8 cellular contexts compared by ENCODE assay signal in genomic region chr1:173824315-173825081, GRCh38. TPM values are rescaled to one million over a fixed set of nuclear protein-coding genes. Genes with fewer than 3 reads are reported as not detected.
DNase-seq lines count a peak whose midpoint lies in the region; ATAC-seq, FAIRE-seq and TF ChIP-seq lines count a peak whose summit lies in the region.

TSS of gene CENPL (minus strand) at chr1:173824883. CDS start at chr1:173811299, 13,584 bp downstream.
TSS of gene DARS2 (plus strand) at chr1:173824673. CDS start at chr1:173825230, 557 bp downstream.

- intact Hi-C loops in CD14-positive monocyte (cut with micrococcal nuclease) (loop anchor here (1.0 to 5.0 kb wide), 8 partner anchors 43 to 1082 kb away; partner anchors contain the start of genes PRDX6 (in 2 of the 2), ZBTB37 (in 2 of the 2) and GAS5 (in 1 of the 2)), HepG2 (cut with micrococcal nuclease; ENCODE audit: unreplicated experiment) (loop anchor here (1.0 to 10.0 kb wide), 5 partner anchors 109 to 1080 kb away; no protein-coding TSS in a partner anchor)

- peak within 1 kb of the TSS; percentile 99 for H3K4me3 Mint-ChIP-seq in CD14-positive monocyte

- H2AFZ ChIP-seq in HepG2 (ENCODE audit: low read length) = peak within 1 kb of the TSS; percentile 96

- peak; percentile 94 for DNase-seq in CD14-positive monocyte (ENCODE audit: low spot score)
- DNase-seq in NCI-H82 (lab: John Stamatoyannopoulos, UW) = peak; percentile 99
- DNase-seq in activated CD4-positive, alpha-beta T cell treated with anti-CD3 and anti-CD28 coated beads, Interleukin-2, amount 50 U/mL, for 48 hours = peak; percentile 84 to 90
- DNase-seq in dermis blood vessel endothelial cell = peak; percentile 99
- peak; percentile 96 for DNase-seq in HepG2 (ENCODE audit: low spot score)
- peak; percentile 81 for DNase-seq in stimulated activated CD4-positive, alpha-beta T cell treated with anti-CD3 and anti-CD28 coated beads, Interleukin-4, amount 100 ng/mL, for 1 hour

- H3K27me3 Mint-ChIP-seq in CD14-positive monocyte (ENCODE audit: low read depth in 3 of 3) = no peaks in the 10 kb centered on the region

- H3K79me2 ChIP-seq in HepG2 (ENCODE audit: insufficient read depth, low read length) = peaks cover 40% of the 10 kb centered on the region

- peak within 1 kb of the TSS; percentile 79 for H3K4me2 ChIP-seq in HepG2 (ENCODE audit: low read depth, low read length)

- no peak; a peak in 1 of 4 replicates for TF ChIP-seq EP300 in HepG2 (IDR thresholded peaks at IDR 0.05; ENCODE audit: low read depth in 2 of 2, low read length in 2 of 2)
- TF ChIP-seq EP300 in HepG2 (CRISPR knock-in tag; IDR thresholded peaks at IDR 0.05; ENCODE audit: borderline replicate concordance) = no peak

- CTCF ChIA-PET in HepG2 (lab: Yijun Ruan, JAX; ENCODE audit: low intra/inter-chr PET ratio, low total read pairs) = interaction anchor here (1.0 kb wide), 1 partner anchor 133 kb away, joined by 3 read pairs; no protein-coding TSS in a partner anchor

- under 1% methylated on average over 47 of the region's 55 CpGs for WGBS in HepG2 (ENCODE audit: low lambda C conversion rate)

- peak; percentile 63 to 80 for TF ChIP-seq POLR2A in HepG2 (IDR thresholded peaks at IDR 0.05; ENCODE audit: insufficient read depth in 1 of 2, low read depth in 2 of 2, low read length in 2 of 2)

- H3K27ac Mint-ChIP-seq in CD14-positive monocyte = peak within 1 kb of the TSS; percentile 97 to 100 (median 99)

- H3K4me3 ChIP-seq in HepG2 (replicated peaks in 1 of 3; ENCODE audit: insufficient read depth in 1 of 3, low read depth in 2 of 3, low read length in 3 of 3) = peak within 1 kb of the TSS; percentile 69 to 99 (median 80)

- POLR2A ChIA-PET in HepG2 (lab: Yijun Ruan, JAX) = interaction anchor here (0.8 to 3.2 kb wide), 4 partner anchors 30 to 348 kb away, joined by 3 to 20 read pairs (median 6); partner anchors contain the start of genes GAS5, KLHL20, PRDX6 and ZBTB37

- no peaks in the 10 kb centered on the region for H3K36me3 ChIP-seq in HepG2 (replicated peaks in 1 of 2; ENCODE audit: control insufficient read depth in 1 of 2, insufficient read depth in 2 of 2, low read length in 2 of 2)

- H3K9me3 Mint-ChIP-seq in CD14-positive monocyte = no peaks in the 10 kb centered on the region

- peaks cover 6 to 23% of the 10 kb centered on the region in 2 donors for H3K36me3 Mint-ChIP-seq in CD14-positive monocyte

- H3K4me1 Mint-ChIP-seq in CD14-positive monocyte = peaks cover 39% of the 10 kb centered on the region

- no peak for TF ChIP-seq RAD21 in HepG2 (CRISPR knock-in tag; IDR thresholded peaks at IDR 0.05)

- TF ChIP-seq CTCF in CD14-positive monocyte (IDR thresholded peaks at IDR 0.05) (no peak), HepG2 (CRISPR knock-in tag; IDR thresholded peaks at IDR 0.05) (no peak)

- ATAC-seq in GM19397 (IDR thresholded peaks at IDR 0.05; ENCODE audit: unreplicated experiment) (peak; percentile 90), HG03571 (IDR thresholded peaks at IDR 0.05; ENCODE audit: unreplicated experiment) (peak; percentile 85), HepG2 (peak; percentile 94)

- H3K9ac ChIP-seq in HepG2 (ENCODE audit: insufficient read depth, low read depth, low read length) = peak within 1 kb of the TSS; percentile 87

- TSS peak; percentile 88 for BruUV-seq in HepG2 (replicated peaks; lab: Mats Ljungman, UMichigan)

- FAIRE-seq in HepG2 (lab: Jason Lieb, UNC) = peak; percentile 81

- no peaks in the 10 kb centered on the region for H4K20me1 ChIP-seq in HepG2 (ENCODE audit: insufficient read depth, low read length)

- H3K4me1 ChIP-seq in HepG2 (ENCODE audit: insufficient read depth, low read length) = peaks cover 45% of the 10 kb centered on the region

- H3K9me3 ChIP-seq in HepG2 (ENCODE audit: low read length) = no peaks in the 10 kb centered on the region

- in situ Hi-C loops in HepG2 (cut with HindIII; ENCODE audit: extremely low pct_ligation_motif_present, low pct_unique_long_range_greater_than_20kb) = loop anchor here (5.0 to 25.0 kb wide), 3 partner anchors 110 to 1087 kb away; partner anchors contain the start of gene KLHL20

- H3K27me3 ChIP-seq in HepG2 (ENCODE audit: control insufficient read depth in 1 of 2, insufficient read depth in 2 of 2, low read length in 2 of 2) = no peaks in the 10 kb centered on the region; a peak in 1 of 5 replicates

- H3K27ac ChIP-seq in HepG2 (ENCODE audit: extremely low read length, insufficient read depth, low read length) = peak within 1 kb of the TSS; percentile 89

TF ChIP-seq in HepG2, 621 proteins besides CTCF, POLR2A, EP300 and RAD21 (continues in another document):
- 0 out of 2 replicates have a peak, but pooled peaks have one; percentile 16 for TF ChIP-seq ZFP37 (CRISPR knock-in tag; IDR thresholded peaks at IDR 0.05; ENCODE audit: borderline replicate concordance)
- TF ChIP-seq ZNF577 (CRISPR knock-in tag; IDR thresholded peaks at IDR 0.05; ENCODE audit: borderline replicate concordance, low read depth) = no peak
- no peak for TF ChIP-seq ZFP1 (CRISPR knock-in tag; IDR thresholded peaks at IDR 0.05)
- peak; percentile 93 for TF ChIP-seq NR2C2 (CRISPR knock-in tag; IDR thresholded peaks at IDR 0.05; ENCODE audit: borderline replicate concordance)
- peak; percentile 92 for TF ChIP-seq ZFP36L1 (CRISPR knock-in tag; IDR thresholded peaks at IDR 0.05)
- TF ChIP-seq IKZF5 (CRISPR knock-in tag; IDR thresholded peaks at IDR 0.05) = 0 out of 2 replicates have a peak, but pooled peaks have one; percentile 50
- peak; percentile 32 for TF ChIP-seq HDAC2 (CRISPR knock-in tag; IDR thresholded peaks at IDR 0.05)

RNA-seq across cellular contexts. Expression of gene CENPL, which starts in this region (rescaled TPM):
- 1 to 10 TPM in 1 of 2 donors, under 1 TPM in 1; 0.81 to 2.6 TPM for polyA plus RNA-seq in CD14-positive monocyte
- total RNA-seq in dermis blood vessel endothelial cell = 13.4 and 19.6 TPM in 2 replicates
- total RNA-seq in HepG2 (2016; rRNA removed; fragmentation: Illumina TruSeq; extraction: Trizol) = 14.2 and 17.9 TPM in 2 replicates
- total RNA-seq in HepG2 (2016; cell fraction: cytosol; rRNA removed; fragmentation: Illumina TruSeq; extraction: Trizol; ENCODE audit: low read depth) = 3.6 and 3.8 TPM in 2 replicates
- total RNA-seq in HepG2 (2016; cell fraction: insoluble cytoplasmic fraction; rRNA removed; fragmentation: Illumina TruSeq; extraction: Trizol) = 16.3 and 18.9 TPM in 2 replicates
- total RNA-seq in HepG2 (2016; cell fraction: membrane; rRNA removed; fragmentation: Illumina TruSeq; extraction: Trizol) = 10.5 and 11.6 TPM in 2 replicates
- 10.3 and 16.2 TPM in 2 replicates for total RNA-seq in HepG2 (2016; cell fraction: nucleus; rRNA removed; fragmentation: Illumina TruSeq; extraction: Trizol)
- 2.4 and 4.4 TPM in 2 replicates for polyA plus RNA-seq in HepG2 (2011; rRNA removed)
- 1.9 and 2.1 TPM in 2 replicates for polyA plus RNA-seq in HepG2 (2011; cell fraction: cytosol; rRNA removed)
- 1.3 and 1.7 TPM in 2 replicates for polyA plus RNA-seq in HepG2 (2011; cell fraction: nucleus; rRNA removed)
- 2.7 and 3.3 TPM in 2 replicates for polyA plus RNA-seq in HepG2 (2012)
- polyA plus RNA-seq in HepG2 (2016; cell fraction: cytosol; fragmentation: Illumina TruSeq; extraction: Trizol; ENCODE audit: low read depth) = 1.3 and 1.6 TPM in 2 replicates
- 10.4 and 11.4 TPM in 2 replicates for polyA plus RNA-seq in HepG2 (2016; cell fraction: insoluble cytoplasmic fraction; fragmentation: Illumina TruSeq; extraction: Trizol; ENCODE audit: low read depth)
- 4.1 and 4.4 TPM in 2 replicates for polyA plus RNA-seq in HepG2 (2016; cell fraction: membrane; fragmentation: Illumina TruSeq; extraction: Trizol; ENCODE audit: low read depth)
- 9.8 and 11.4 TPM in 2 replicates for polyA plus RNA-seq in HepG2 (2016; cell fraction: nucleus; fragmentation: Illumina TruSeq; extraction: Trizol; ENCODE audit: insufficient read depth, low read depth)
- polyA minus RNA-seq in HepG2 (2011; rRNA and poly(A)+ RNA removed; ENCODE audit: low replicate concordance) = 8.2 and 23.6 TPM in 2 replicates
- polyA minus RNA-seq in HepG2 (2011; cell fraction: cytosol; rRNA and poly(A)+ RNA removed) = 6.1 and 6.2 TPM in 2 replicates
- 10.8 and 17.0 TPM in 2 replicates for polyA minus RNA-seq in HepG2 (2011; cell fraction: nucleus; rRNA and poly(A)+ RNA removed)

RNA-seq across cellular contexts. Expression of gene DARS2, which starts in this region (rescaled TPM):
- polyA plus RNA-seq in CD14-positive monocyte (1 to 10 TPM; 6.2 to 8.2 TPM), HepG2 (2011; rRNA removed) (14.3 and 17.6 TPM in 2 replicates)
- total RNA-seq in dermis blood vessel endothelial cell (13.8 and 31.8 TPM in 2 replicates), HepG2 (2016; rRNA removed; fragmentation: Illumina TruSeq; extraction: Trizol) (27.7 and 45.4 TPM in 2 replicates)
- total RNA-seq in HepG2 (2016; cell fraction: cytosol; rRNA removed; fragmentation: Illumina TruSeq; extraction: Trizol; ENCODE audit: low read depth) = 4.1 and 4.2 TPM in 2 replicates
- total RNA-seq in HepG2 (2016; cell fraction: insoluble cytoplasmic fraction; rRNA removed; fragmentation: Illumina TruSeq; extraction: Trizol) = 28.4 and 45.5 TPM in 2 replicates
- total RNA-seq in HepG2 (2016; cell fraction: membrane; rRNA removed; fragmentation: Illumina TruSeq; extraction: Trizol) = 7.9 and 9.7 TPM in 2 replicates
- total RNA-seq in HepG2 (2016; cell fraction: nucleus; rRNA removed; fragmentation: Illumina TruSeq; extraction: Trizol) = 21.0 and 21.8 TPM in 2 replicates
- polyA plus RNA-seq in HepG2 (2011; cell fraction: cytosol; rRNA removed) = 10.0 and 12.6 TPM in 2 replicates
- 11.5 and 12.4 TPM in 2 replicates for polyA plus RNA-seq in HepG2 (2011; cell fraction: nucleus; rRNA removed)
- 8.7 and 15.5 TPM in 2 replicates for polyA plus RNA-seq in HepG2 (2012)
- 1.4 TPM in 2 replicates for polyA plus RNA-seq in HepG2 (2016; cell fraction: cytosol; fragmentation: Illumina TruSeq; extraction: Trizol; ENCODE audit: low read depth)
- polyA plus RNA-seq in HepG2 (2016; cell fraction: insoluble cytoplasmic fraction; fragmentation: Illumina TruSeq; extraction: Trizol; ENCODE audit: low read depth) = 43.8 and 44.7 TPM in 2 replicates
- polyA plus RNA-seq in HepG2 (2016; cell fraction: membrane; fragmentation: Illumina TruSeq; extraction: Trizol; ENCODE audit: low read depth) = 3.6 and 4.6 TPM in 2 replicates
- polyA plus RNA-seq in HepG2 (2016; cell fraction: nucleus; fragmentation: Illumina TruSeq; extraction: Trizol; ENCODE audit: insufficient read depth, low read depth) = 20.8 and 21.4 TPM in 2 replicates
- polyA minus RNA-seq in HepG2 (2011; rRNA and poly(A)+ RNA removed; ENCODE audit: low replicate concordance) = 23.7 and 62.2 TPM in 2 replicates
- 16.4 and 18.7 TPM in 2 replicates for polyA minus RNA-seq in HepG2 (2011; cell fraction: cytosol; rRNA and poly(A)+ RNA removed)
- 25.4 and 29.5 TPM in 2 replicates for polyA minus RNA-seq in HepG2 (2011; cell fraction: nucleus; rRNA and poly(A)+ RNA removed)

Comparison
In these comparisons a context has a peak if more than half of its experiments do, and no peak if none do; other contexts are left out.
1. Peak in every context shown above with its lines: DNase-seq, ATAC-seq, H3K4me3 ChIP-seq and H3K27ac ChIP-seq.